Comparison of ENCODE assay signal across 1 cellular context in genomic region chr5:172735141-172735831, GRCh38.
A peak's percentile ranks its signal among the peaks of the same experiment; 100 is the strongest.
TF ChIP-seq lines count a peak whose summit lies in the region.

No MANE protein-coding gene starts in this region.

TF ChIP-seq in HepG2, 621 proteins besides CTCF, POLR2A, EP300 and RAD21:
- TF ChIP-seq HNRNPL (IDR thresholded peaks at IDR 0.05; ENCODE audit: low read depth, low read length): 0 out of 2 replicates have a peak, but pooled peaks have one; percentile 55
- TF ChIP-seq GPN1 (CRISPR knock-in tag; IDR thresholded peaks at IDR 0.05; ENCODE audit: borderline replicate concordance): no peak
